15 cellular contexts compared by ENCODE assay signal in the genomic region with DNA sequence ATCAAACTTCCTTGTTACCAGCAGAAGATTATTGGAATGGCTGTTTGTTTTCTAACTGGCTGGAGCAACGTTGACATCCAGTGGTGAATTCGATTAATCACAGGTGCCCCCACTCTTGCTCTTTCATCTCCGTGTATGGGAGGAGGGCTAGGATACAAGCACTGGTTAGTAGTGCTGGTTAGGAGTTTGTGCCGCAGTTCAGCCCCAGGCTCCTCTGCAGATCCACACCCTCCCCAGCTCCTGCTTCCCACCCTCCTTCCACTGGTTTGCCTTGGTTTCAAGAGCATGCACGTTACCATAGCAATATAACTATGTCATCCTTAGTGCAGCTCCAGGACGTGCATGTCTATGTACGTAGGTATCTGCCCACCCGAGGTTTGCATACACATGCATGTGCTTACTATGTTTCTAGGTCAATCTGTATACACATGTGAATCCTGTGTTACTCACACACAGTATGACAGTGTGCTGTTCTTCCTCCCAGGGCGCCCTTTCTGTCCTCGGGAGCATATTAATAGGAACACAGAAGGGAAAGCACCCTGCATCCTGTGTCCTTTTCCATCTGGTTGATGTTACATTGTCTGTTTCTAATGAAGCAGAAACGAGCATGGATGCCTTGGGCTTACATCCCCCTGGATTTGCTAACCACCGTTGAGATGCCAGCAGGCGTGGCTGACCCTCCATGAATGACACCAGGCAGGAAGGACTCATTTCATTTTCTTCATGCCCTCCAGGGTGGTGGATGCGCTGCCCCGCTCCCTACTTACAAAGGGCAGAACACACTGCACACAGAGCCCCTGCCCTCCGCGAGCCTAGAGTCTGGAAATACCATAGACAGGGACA.
DNase-seq lines count a peak whose midpoint lies in the region; ATAC-seq and TF ChIP-seq lines count a peak whose summit lies in the region.
"Had no signal": no experiment of that assay in that cellular context is flagged by ENCODE, and none has a peak within 500 bp of the region (broad histone marks: within the 10 kb centered on the region; RNA-seq: fewer than 3 reads in every experiment).

No MANE protein-coding gene starts in this region.

- H3K36me3 Mint-ChIP-seq in central memory CD8-positive, alpha-beta T cell (ENCODE audit: insufficient read depth) = no peaks in the 10 kb centered on the region
- H3K36me3 Mint-ChIP-seq: CD8-positive, alpha-beta T cell had no signal

- ATAC-seq in central memory CD8-positive, alpha-beta T cell (replicated peaks; ENCODE audit: extremely low read depth, poor library complexity, severe bottlenecking) = peak; percentile 28
- no peak for ATAC-seq in GM19455 (IDR thresholded peaks at IDR 0.05; ENCODE audit: unreplicated experiment)
- ATAC-seq: activated T-cell treated with anti-CD3 and anti-CD28 coated beads, Interleukin-2, amount 50 U/mL, for 4 hours; CD8-positive, alpha-beta T cell; gastrocnemius medialis had no signal

- no peak overlapping the region for H3K27ac Mint-ChIP-seq in central memory CD8-positive, alpha-beta T cell (ENCODE audit: low read depth)
- H3K27ac Mint-ChIP-seq: CD8-positive, alpha-beta T cell had no signal

- peak; percentile 25 for DNase-seq in COR-L47 (lab: John Stamatoyannopoulos, UW)
- peak; percentile 82 for DNase-seq in NCI-H1417 treated with DMSO at 0.1 percent for 48 hours (lab: John Stamatoyannopoulos, UW)
- no peak for DNase-seq in central memory CD8-positive, alpha-beta T cell (ENCODE audit: low spot score in 2 of 2)
- peak; percentile 22 for DNase-seq in midbrain (lab: John Stamatoyannopoulos, UW)
- DNase-seq in D341Med (ENCODE audit: low spot score) = no peak
- DNase-seq in GM13977 (ENCODE audit: low spot score) = no peak
- no peak for DNase-seq in LoVo (ENCODE audit: low spot score)
- DNase-seq: activated T-cell treated with anti-CD3 and anti-CD28 coated beads, Interleukin-2, amount 50 U/mL, for 4 hours; CD8-positive, alpha-beta T cell; gastrocnemius medialis; mammary epithelial cell; MG63; small intestine; stimulated activated CD8-positive, alpha-beta memory T cell treated with anti-CD3 and anti-CD28 coated beads, Interleukin-4, amount 100 ng/mL, for 48 hours had no signal

- no peaks in the 10 kb centered on the region for H3K9me3 Mint-ChIP-seq in central memory CD8-positive, alpha-beta T cell
- H3K9me3 Mint-ChIP-seq: activated T-cell treated with anti-CD3 and anti-CD28 coated beads, Interleukin-2, amount 50 U/mL, for 4 hours; CD8-positive, alpha-beta T cell had no signal

- no peak for TF ChIP-seq CTCF in GM13977 (IDR thresholded peaks at IDR 0.05; ENCODE audit: extremely low read depth, insufficient read depth, missing control alignments)

- H3K4me1 Mint-ChIP-seq in central memory CD8-positive, alpha-beta T cell = no peaks in the 10 kb centered on the region

- in situ Hi-C loops in GM13977 (cut with MboI; ENCODE audit: low pct_unique_long_range_greater_than_20kb, low sequenced_read_pairs, unreplicated experiment) = no loop called here

- no peaks in the 10 kb centered on the region for H3K27me3 Mint-ChIP-seq in central memory CD8-positive, alpha-beta T cell

- no peak overlapping the region for H3K4me3 Mint-ChIP-seq in central memory CD8-positive, alpha-beta T cell
- H3K4me3 Mint-ChIP-seq: activated T-cell treated with anti-CD3 and anti-CD28 coated beads, Interleukin-2, amount 50 U/mL, for 4 hours; CD8-positive, alpha-beta T cell had no signal

Comparison
In these comparisons a context has a peak if more than half of its experiments do, and no peak if none do; other contexts are left out.
1. DNase-seq: peak in COR-L47 (single experiment), NCI-H1417 treated with DMSO at 0.1 percent for 48 hours (single experiment) and midbrain (single experiment); none in central memory CD8-positive, alpha-beta T cell (0 of 2), D341Med (single experiment), GM13977 (single experiment) and LoVo (single experiment).